ENCODE assay signal across 8 cellular contexts in genomic region chr16:67530013-67530939, GRCh38. TPM values are rescaled to one million over a fixed set of nuclear protein-coding genes. Genes with fewer than 3 reads are reported as not detected.
DNase-seq lines count a peak whose midpoint lies in the region; ATAC-seq and TF ChIP-seq lines count a peak whose summit lies in the region.

No MANE protein-coding gene starts in this region.

- no peak overlapping the region for H3K27ac Mint-ChIP-seq in activated naive CD4-positive, alpha-beta T cell treated with anti-CD3 and anti-CD28 coated beads for 36 hours
- peak overlapping the region; percentile 18 for H3K27ac Mint-ChIP-seq in activated naive CD8-positive, alpha-beta T cell treated with anti-CD3 and anti-CD28 coated beads for 36 hours

- H3K4me3 ChIP-seq in HL-60 (replicated peaks; ENCODE audit: insufficient read depth, low read length): peak overlapping the region; percentile 63
- H3K4me3 ChIP-seq in neutrophil (ENCODE audit: low read depth in 1 of 2, low read length in 1 of 2): peak overlapping the region; percentile 87 to 96

- no peaks in the 10 kb centered on the region for H3K36me3 Mint-ChIP-seq in activated naive CD4-positive, alpha-beta T cell treated with anti-CD3 and anti-CD28 coated beads for 36 hours (ENCODE audit: low read depth)
- H3K36me3 Mint-ChIP-seq in activated naive CD8-positive, alpha-beta T cell treated with anti-CD3 and anti-CD28 coated beads for 36 hours: no peaks in the 10 kb centered on the region

- intact Hi-C loops in activated naive CD4-positive, alpha-beta T cell treated with anti-CD3 and anti-CD28 coated beads for 36 hours (cut with micrococcal nuclease): loop anchor here (1.0 kb wide), 1 partner anchor 8 kb away; no protein-coding TSS in a partner anchor
- intact Hi-C loops in head of caudate nucleus (cut with DNase I): no loop called here

- peak; percentile 54 for DNase-seq in activated naive CD4-positive, alpha-beta T cell treated with anti-CD3 and anti-CD28 coated beads for 36 hours
- DNase-seq in activated naive CD4-positive, alpha-beta T cell (lab: John Stamatoyannopoulos, UW): no peak
- DNase-seq in HL-60 (ENCODE audit: low read depth in 1 of 2, low spot score in 1 of 2) (no peak), head of caudate nucleus (peak in 35 of 42 donors; percentile 40 to 83 (median 66)), NOMO-1 (lab: John Stamatoyannopoulos, UW; ENCODE audit: unreplicated experiment in 2 of 2) (no peak)
- DNase-seq in activated naive CD8-positive, alpha-beta T cell treated with anti-CD3 and anti-CD28 coated beads for 36 hours: peak; percentile 38

- H3K9me3 ChIP-seq in neutrophil: no peaks in the 10 kb centered on the region

- peaks cover 43 to 59% of the 10 kb centered on the region in 2 experiments for H3K4me1 ChIP-seq in neutrophil (ENCODE audit: control insufficient read depth in 1 of 2, insufficient read depth in 1 of 2, low read depth in 1 of 2, low read length in 1 of 2)

- H3K4me1 Mint-ChIP-seq in activated naive CD4-positive, alpha-beta T cell treated with anti-CD3 and anti-CD28 coated beads for 36 hours (ENCODE audit: low read depth): peaks cover 14% of the 10 kb centered on the region
- peaks cover 18% of the 10 kb centered on the region for H3K4me1 Mint-ChIP-seq in activated naive CD8-positive, alpha-beta T cell treated with anti-CD3 and anti-CD28 coated beads for 36 hours

- TF ChIP-seq CTCF in HL-60 (IDR thresholded peaks at IDR 0.05; ENCODE audit: insufficient read depth, low read length) (no peak), neutrophil (IDR thresholded peaks at IDR 0.05) (no peak)

- no peak for ATAC-seq in GM21528 (IDR thresholded peaks at IDR 0.05; ENCODE audit: low FRiP score, unreplicated experiment)

- H3K27ac ChIP-seq in HL-60 (replicated peaks): peak overlapping the region; percentile 61
- H3K27ac ChIP-seq in neutrophil: peak overlapping the region; percentile 94

- no peaks in the 10 kb centered on the region for H3K27me3 ChIP-seq in HL-60 (ENCODE audit: insufficient read depth, poor library complexity, severe bottlenecking)
- H3K27me3 ChIP-seq in neutrophil: no peaks in the 10 kb centered on the region

- H3K36me3 ChIP-seq in neutrophil: no peaks in the 10 kb centered on the region

- no peaks in the 10 kb centered on the region for H3K9me3 Mint-ChIP-seq in activated naive CD4-positive, alpha-beta T cell treated with anti-CD3 and anti-CD28 coated beads for 36 hours
- H3K9me3 Mint-ChIP-seq in activated naive CD8-positive, alpha-beta T cell treated with anti-CD3 and anti-CD28 coated beads for 36 hours: no peaks in the 10 kb centered on the region

- peak overlapping the region; percentile 68 for H3K4me3 Mint-ChIP-seq in activated naive CD4-positive, alpha-beta T cell treated with anti-CD3 and anti-CD28 coated beads for 36 hours
- peak overlapping the region; percentile 75 for H3K4me3 Mint-ChIP-seq in activated naive CD8-positive, alpha-beta T cell treated with anti-CD3 and anti-CD28 coated beads for 36 hours

- CTCF ChIA-PET in activated naive CD4-positive, alpha-beta T cell treated with anti-CD3 and anti-CD28 coated beads for 36 hours (lab: Charles Lee): interaction anchor here (0.6 to 3.4 kb wide), 4 partner anchors 9 to 259 kb away, joined by 4 to 19 read pairs (median 10); no protein-coding TSS in a partner anchor

- peaks cover 20% of the 10 kb centered on the region for H3K27me3 Mint-ChIP-seq in activated naive CD4-positive, alpha-beta T cell treated with anti-CD3 and anti-CD28 coated beads for 36 hours (ENCODE audit: low read depth)
- H3K27me3 Mint-ChIP-seq in activated naive CD8-positive, alpha-beta T cell treated with anti-CD3 and anti-CD28 coated beads for 36 hours: peaks cover 26% of the 10 kb centered on the region

RNA-seq across cellular contexts. Expression of gene RIPOR1, which starts 1.6 kb away (rescaled TPM):
- total RNA-seq in activated naive CD4-positive, alpha-beta T cell treated with anti-CD3 and anti-CD28 coated beads for 36 hours: 10 to 100 TPM; 34.2 to 41.9 TPM
- total RNA-seq in activated naive CD8-positive, alpha-beta T cell treated with anti-CD3 and anti-CD28 coated beads for 36 hours: 10 to 100 TPM; 13.9 to 14.0 TPM

RNA-seq across cellular contexts. Expression of gene CTCF, which starts 32.0 kb away (rescaled TPM):
- total RNA-seq in activated naive CD4-positive, alpha-beta T cell treated with anti-CD3 and anti-CD28 coated beads for 36 hours: 10 to 100 TPM; 51.2 to 52.3 TPM
- 10 to 100 TPM; 55.8 to 55.9 TPM for total RNA-seq in activated naive CD8-positive, alpha-beta T cell treated with anti-CD3 and anti-CD28 coated beads for 36 hours

RNA-seq across cellular contexts. Expression of gene AGRP, which starts 46.9 kb away (rescaled TPM):
- not detected for total RNA-seq in activated naive CD4-positive, alpha-beta T cell treated with anti-CD3 and anti-CD28 coated beads for 36 hours
- under 1 TPM in 1 of 2 experiments, not detected in 1; 0.40 TPM for total RNA-seq in activated naive CD8-positive, alpha-beta T cell treated with anti-CD3 and anti-CD28 coated beads for 36 hours

RNA-seq across cellular contexts. Expression of gene ATP6V0D1, which starts 49.3 kb away (rescaled TPM):
- total RNA-seq in activated naive CD4-positive, alpha-beta T cell treated with anti-CD3 and anti-CD28 coated beads for 36 hours: 10 to 100 TPM; 11.9 to 15.3 TPM
- total RNA-seq in activated naive CD8-positive, alpha-beta T cell treated with anti-CD3 and anti-CD28 coated beads for 36 hours: 10 to 100 TPM; 33.0 to 33.6 TPM

Comparison
In these comparisons a context has a peak if more than half of its experiments do, and no peak if none do; other contexts are left out.
1. DNase-seq: peak in activated naive CD4-positive, alpha-beta T cell treated with anti-CD3 and anti-CD28 coated beads for 36 hours (single experiment), activated naive CD8-positive, alpha-beta T cell treated with anti-CD3 and anti-CD28 coated beads for 36 hours (single experiment) and head of caudate nucleus (35 of 42); none in activated naive CD4-positive, alpha-beta T cell (0 of 4), HL-60 (0 of 2) and NOMO-1 (0 of 2).